Comparison of ENCODE assay signal across 8 cellular contexts in genomic region chr2:181456660-181457120, GRCh38. TPM values are rescaled to one million over a fixed set of nuclear protein-coding genes. Genes with fewer than 3 reads are reported as not detected.
DNase-seq lines count a peak whose midpoint lies in the region; ATAC-seq, FAIRE-seq and TF ChIP-seq lines count a peak whose summit lies in the region.

No MANE protein-coding gene starts in this region.

- H3K36me3 ChIP-seq in pancreas (no peaks in the 10 kb centered on the region), uterus (no peaks in the 10 kb centered on the region)

- no peaks in the 10 kb centered on the region for H3K27me3 Mint-ChIP-seq in activated T-cell treated with anti-CD3 and anti-CD28 coated beads, Interleukin-2, amount 50 U/mL, for 24 hours

- intact Hi-C loops in pancreas (cut with DNase I): no loop called here
- intact Hi-C loops in uterus (cut with DNase I; ENCODE audit: low total_unique reads): no loop called here

- no peaks in the 10 kb centered on the region for H3K9me3 Mint-ChIP-seq in activated T-cell treated with anti-CD3 and anti-CD28 coated beads, Interleukin-2, amount 50 U/mL, for 24 hours

- TF ChIP-seq POLR2A in uterus (IDR thresholded peaks at IDR 0.05): no peak

- peak; percentile 68 for ATAC-seq in HG02798 (IDR thresholded peaks at IDR 0.05; ENCODE audit: poor library complexity, unreplicated experiment)
- ATAC-seq in pancreas: peak in 3 of 4 donors; percentile 65 to 80 (median 76)

- H3K27ac ChIP-seq in pancreas: peak overlapping the region in 2 of 4 donors; percentile 44 to 50
- H3K27ac ChIP-seq in uterus: peak overlapping the region; percentile 23 to 52

- H3K27ac Mint-ChIP-seq in activated T-cell treated with anti-CD3 and anti-CD28 coated beads, Interleukin-2, amount 50 U/mL, for 24 hours: peak overlapping the region; percentile 93

- H3K9me3 ChIP-seq in pancreas (no peaks in the 10 kb centered on the region), uterus (no peaks in the 10 kb centered on the region)

- no peak for TF ChIP-seq CTCF in pancreas (IDR thresholded peaks at IDR 0.05)
- TF ChIP-seq CTCF in uterus (IDR thresholded peaks at IDR 0.05): no peak

- H3K36me3 Mint-ChIP-seq in activated T-cell treated with anti-CD3 and anti-CD28 coated beads, Interleukin-2, amount 50 U/mL, for 24 hours (ENCODE audit: low read depth): peaks cover 39% of the 10 kb centered on the region

- peak overlapping the region in 3 of 4 donors; percentile 16 to 50 (median 37) for H3K4me3 ChIP-seq in pancreas
- H3K4me3 ChIP-seq in uterus: peak overlapping the region; percentile 29 to 37

- H3K4me1 ChIP-seq in pancreas (no peaks in the 10 kb centered on the region), uterus (no peaks in the 10 kb centered on the region)

- H3K4me3 Mint-ChIP-seq in activated T-cell treated with anti-CD3 and anti-CD28 coated beads, Interleukin-2, amount 50 U/mL, for 24 hours: peak overlapping the region; percentile 97

- 7 to 9% methylated on average over 16 to 17 of the region's 17 CpGs for WGBS in pancreas, 2 donors

- DNase-seq in GM18507 (ENCODE audit: extremely low spot score, insufficient read length, low read depth): peak; percentile 49
- peak; percentile 90 for DNase-seq in NOMO-1 treated with DMSO at 0.1 percent for 48 hours (lab: John Stamatoyannopoulos, UW; ENCODE audit: unreplicated experiment)
- peak; percentile 75 for DNase-seq in activated T-cell treated with anti-CD3 and anti-CD28 coated beads, Interleukin-2, amount 50 U/mL, for 24 hours
- DNase-seq in foreskin melanocyte: peak; percentile 38
- DNase-seq in pancreas: peak in 5 of 6 donors; percentile 4 to 55 (median 41)
- peak; percentile 15 to 16 for DNase-seq in uterus
- no peak for DNase-seq in NCI-H524 treated with DMSO at 0.1 percent for 48 hours (lab: John Stamatoyannopoulos, UW)

- FAIRE-seq in GM18507 (lab: Jason Lieb, UNC) (peak; percentile 98), pancreas (lab: Jason Lieb, UNC) (no peak)

- H3K27me3 ChIP-seq in pancreas: peaks cover 0 to 33% (median 1%) of the 10 kb centered on the region in 4 donors
- peaks cover 0 to 9% of the 10 kb centered on the region in 2 donors for H3K27me3 ChIP-seq in uterus

- H3K4me1 Mint-ChIP-seq in activated T-cell treated with anti-CD3 and anti-CD28 coated beads, Interleukin-2, amount 50 U/mL, for 24 hours (ENCODE audit: low read depth): peaks cover 52% of the 10 kb centered on the region

RNA-seq across cellular contexts. Expression of gene ITGA4, which starts 0.5 kb away (rescaled TPM):
- total RNA-seq in pancreas (1 to 10 TPM in 3 of 6 donors, under 1 TPM in 3; 0.60 to 5.8 (median 1.5) TPM), uterus (100 to 1,000 TPM in 1 of 4 donors, 1 to 10 TPM in 2, under 1 TPM in 1; 0.51 to 112 (median 4.5) TPM)
- polyA plus RNA-seq in pancreas: under 1 TPM; 0.15 to 0.28 TPM
